Comparison of ENCODE assay signal across 8 cellular contexts in the genomic region with DNA sequence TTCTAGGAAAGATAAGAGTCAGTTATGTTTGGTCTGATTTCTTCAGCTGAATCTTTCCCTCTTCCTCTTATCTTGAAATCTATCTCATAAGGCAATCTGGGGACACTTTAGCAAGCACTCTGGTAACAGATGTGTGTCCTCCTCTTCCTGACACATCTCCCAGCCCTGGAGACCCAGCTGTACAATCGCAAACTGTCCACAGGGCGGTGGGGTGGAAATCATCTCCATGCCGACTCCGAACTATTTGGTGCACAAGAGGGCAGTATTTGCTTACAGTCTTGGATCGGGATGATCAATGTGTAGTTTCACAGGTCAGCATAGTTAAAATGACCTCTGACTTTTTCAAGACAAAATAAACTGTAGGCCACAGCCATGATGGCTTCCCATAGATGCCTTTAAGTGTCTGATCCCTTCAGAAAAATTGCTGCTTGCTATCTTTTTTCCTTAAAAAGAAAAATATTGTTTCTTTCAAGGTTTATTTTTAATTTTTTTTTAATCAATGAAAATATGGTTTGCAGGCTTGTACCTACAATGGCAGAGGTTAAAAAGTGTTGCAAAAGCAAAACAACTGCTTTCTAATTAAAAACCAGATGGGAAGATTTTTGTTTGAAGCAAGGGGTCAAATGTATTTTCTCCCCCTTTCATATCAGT. TPM values are rescaled to one million over a fixed set of nuclear protein-coding genes. Genes with fewer than 3 reads are reported as not detected.
A peak's percentile ranks its signal among the peaks of the same experiment; 100 is the strongest.
DNase-seq lines count a peak whose midpoint lies in the region; ATAC-seq and TF ChIP-seq lines count a peak whose summit lies in the region.

No MANE protein-coding gene starts in this region.

- DNase-seq in 8988T = peak; percentile 33
- DNase-seq in GM13977 (ENCODE audit: low spot score) = no peak
- peak; percentile 76 for DNase-seq in NCI-H460 (ENCODE audit: extremely low read depth, low read depth)
- peak; percentile 69 for DNase-seq in astrocyte of the cerebellum (ENCODE audit: low read depth)
- peak; percentile 74 for DNase-seq in hepatic stellate cell (ENCODE audit: low spot score)
- DNase-seq in skeletal muscle cell (ENCODE audit: low read depth) = peak; percentile 45

- in situ Hi-C loops in GM13977 (cut with MboI; ENCODE audit: low pct_unique_long_range_greater_than_20kb, low sequenced_read_pairs, unreplicated experiment) (no loop called here), astrocyte of the cerebellum (cut with HindIII; ENCODE audit: low sequenced_read_pairs) (loop anchor here (5.0 to 25.0 kb wide), 3 partner anchors 234 to 416 kb away; no protein-coding TSS in a partner anchor)

- H3K4me3 ChIP-seq in astrocyte of the cerebellum (ENCODE audit: low read depth, low read length) (no peak overlapping the region), skeletal muscle cell (ENCODE audit: low read depth, low read length) (no peak overlapping the region)

- peak; percentile 8 for TF ChIP-seq CTCF in GM13977 (IDR thresholded peaks at IDR 0.05; ENCODE audit: extremely low read depth, insufficient read depth, missing control alignments)
- TF ChIP-seq CTCF in astrocyte of the cerebellum (IDR thresholded peaks at IDR 0.05; ENCODE audit: low read depth, low read length, missing control alignments) = peak; percentile 98

- ATAC-seq in GM18907 (IDR thresholded peaks at IDR 0.05; ENCODE audit: unreplicated experiment) (no peak), HG03342 (IDR thresholded peaks at IDR 0.05; ENCODE audit: unreplicated experiment) (no peak)

RNA-seq across cellular contexts. Expression of a gene that starts 17.7 kb away (rescaled TPM):
- total RNA-seq in NCI-H460 (2014; rRNA removed; shearing (Covaris generic)) = 5.2 and 6.2 TPM in 2 replicates
- 7.2 and 8.7 TPM in 2 replicates for polyA plus RNA-seq in NCI-H460 (2014; cell fraction: nucleus; rRNA removed)

RNA-seq across cellular contexts. Expression of a gene that starts 47.4 kb away (rescaled TPM):
- total RNA-seq in NCI-H460 (2014; rRNA removed; shearing (Covaris generic)) = 225 and 238 TPM in 2 replicates
- 202 and 220 TPM in 2 replicates for polyA plus RNA-seq in NCI-H460 (2014; cell fraction: nucleus; rRNA removed)
